9 cellular contexts compared by ENCODE assay signal in the genomic region with DNA sequence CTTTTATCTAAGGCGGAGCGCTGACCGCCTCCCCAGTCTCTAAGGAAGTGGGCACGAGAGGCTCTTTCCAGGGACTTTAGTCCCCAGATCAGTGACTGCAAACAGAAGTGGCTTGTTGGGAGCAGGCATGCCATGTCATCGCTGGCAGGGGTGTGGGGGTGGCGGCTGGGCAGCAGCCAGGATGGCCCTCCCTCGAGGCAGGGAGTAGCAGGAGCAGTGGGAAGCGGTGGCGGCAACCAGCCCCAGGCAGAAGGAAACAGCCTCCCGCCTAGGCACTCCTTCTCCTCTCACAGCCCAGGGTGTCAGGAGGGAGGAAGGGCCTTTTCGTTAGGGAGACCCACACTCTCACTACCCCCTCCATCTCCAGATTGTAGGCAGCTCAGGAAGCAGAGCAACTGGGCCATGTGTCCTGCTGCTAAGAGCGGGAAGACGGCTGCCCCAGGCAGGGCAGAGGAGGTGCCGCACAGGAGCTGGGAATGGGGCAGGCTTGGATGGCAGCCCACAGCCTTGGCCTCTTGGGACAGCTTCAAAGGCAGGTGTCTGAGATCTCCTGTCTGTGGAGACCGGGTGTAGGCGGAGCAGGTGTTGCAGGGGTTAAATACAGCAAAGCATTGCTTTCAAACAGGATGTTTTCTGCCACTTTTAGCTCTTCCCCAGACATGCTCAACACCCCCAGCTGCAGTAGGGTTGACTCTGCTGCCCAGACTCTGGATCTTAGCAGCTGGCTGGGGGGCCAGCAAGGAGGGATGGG. TPM values are rescaled to one million over a fixed set of nuclear protein-coding genes. Genes with fewer than 3 reads are reported as not detected.
DNase-seq lines count a peak whose midpoint lies in the region; ATAC-seq and TF ChIP-seq lines count a peak whose summit lies in the region.
"Had no signal": no experiment of that assay in that cellular context is flagged by ENCODE, and none has a peak within 500 bp of the region (broad histone marks: within the 10 kb centered on the region; RNA-seq: fewer than 3 reads in every experiment).

No MANE protein-coding gene starts in this region.

- no peaks in the 10 kb centered on the region for H3K27me3 ChIP-seq in RWPE2 (ENCODE audit: insufficient read depth, poor library complexity, severe bottlenecking)
- no peaks in the 10 kb centered on the region for H3K27me3 ChIP-seq in duodenal mucosa (ENCODE audit: control insufficient read depth in 1 of 2, insufficient read depth in 2 of 2, low read length in 2 of 2)
- no peaks in the 10 kb centered on the region for H3K27me3 ChIP-seq in thyroid gland

- intact Hi-C loops in thyroid gland (cut with DNase I): no loop called here

- ATAC-seq in HG02943 (IDR thresholded peaks at IDR 0.05; ENCODE audit: low read depth, unreplicated experiment) (peak; percentile 83), RWPE2 (ENCODE audit: low read depth) (no peak)

- H3K27ac ChIP-seq in RWPE2 (ENCODE audit: poor library complexity, severe bottlenecking): peak overlapping the region; percentile 72
- peak overlapping the region; percentile 46 for H3K27ac ChIP-seq in duodenal mucosa (ENCODE audit: low read depth, low read length)
- H3K27ac ChIP-seq in thyroid gland: peak overlapping the region in 2 of 3 donors; percentile 32 to 54

- H3K4me1 ChIP-seq in RWPE2 (ENCODE audit: insufficient read depth, poor library complexity, severe bottlenecking) (peaks cover 34% of the 10 kb centered on the region), duodenal mucosa (ENCODE audit: control insufficient read depth in 1 of 2, insufficient read depth in 2 of 2, low read length in 2 of 2) (peaks cover 58 to 75% of the 10 kb centered on the region in 2 donors), thyroid gland (peaks cover 0 to 29% of the 10 kb centered on the region in 2 donors)

- TF ChIP-seq CTCF in RWPE2 (IDR thresholded peaks at IDR 0.05; ENCODE audit: poor library complexity, severe bottlenecking) (no peak), thyroid gland (IDR thresholded peaks at IDR 0.05) (no peak)

- H3K36me3 ChIP-seq in RWPE2 (ENCODE audit: low read depth): peaks cover 15% of the 10 kb centered on the region
- peaks cover 16 to 28% of the 10 kb centered on the region in 2 donors for H3K36me3 ChIP-seq in duodenal mucosa (ENCODE audit: control insufficient read depth in 1 of 2, insufficient read depth in 2 of 2, low read length in 2 of 2)
- H3K36me3 ChIP-seq in thyroid gland: no peaks in the 10 kb centered on the region

- H3K4me3 ChIP-seq in RWPE2 (ENCODE audit: severe bottlenecking) (no peak overlapping the region), duodenal mucosa (ENCODE audit: low read depth in 1 of 2, low read length in 2 of 2) (peak overlapping the region; percentile 57 to 66), thyroid gland (replicated peaks in 1 of 3) (peak overlapping the region in 1 of 3 donors; percentile 5)

- peak overlapping the region; percentile 50 to 65 for H3K9ac ChIP-seq in duodenal mucosa (ENCODE audit: low read depth in 1 of 2, low read length in 2 of 2)

- WGBS in thyroid gland, 2 donors: 24 to 40% methylated on average over 9 to 16 of the region's 16 CpGs

- H3K9me3 ChIP-seq in RWPE2 (ENCODE audit: severe bottlenecking): no peaks in the 10 kb centered on the region
- H3K9me3 ChIP-seq in duodenal mucosa (ENCODE audit: control insufficient read depth in 1 of 2, low read length in 2 of 2): no peaks in the 10 kb centered on the region
- H3K9me3 ChIP-seq in thyroid gland: no peaks in the 10 kb centered on the region

- peak; percentile 62 for DNase-seq in stimulated activated CD4-positive, alpha-beta T cell treated with anti-CD3 and anti-CD28 coated beads, Interleukin-15, amount 100 ng/mL, for 24 hours
- no peak for DNase-seq in stimulated activated CD4-positive, alpha-beta T cell treated with anti-CD3 and anti-CD28 coated beads, Interleukin-2, amount 100 ng/mL, for 48 hours
- DNase-seq in RWPE2 (ENCODE audit: low spot score) (peak; percentile 45), thyroid gland (peak; percentile 89 to 91), NCI-H1694 treated with DMSO at 0.1 percent for 48 hours (lab: John Stamatoyannopoulos, UW) (no peak), DMS53 treated with DMSO at 0.1 percent for 48 hours (lab: John Stamatoyannopoulos, UW; ENCODE audit: unreplicated experiment) (no peak)

- peak in 1 of 2 donors; percentile 36 for TF ChIP-seq POLR2A in thyroid gland (IDR thresholded peaks at IDR 0.05)

RNA-seq across cellular contexts. Expression of gene VDR, which starts 21.8 kb away (rescaled TPM):
- 1 to 10 TPM; 3.5 to 5.2 (median 3.9) TPM for total RNA-seq in thyroid gland
- total RNA-seq: temporal lobe had no signal

Comparison
In these comparisons a context has a peak if more than half of its experiments do, and no peak if none do; other contexts are left out.
1. DNase-seq: peak in stimulated activated CD4-positive, alpha-beta T cell treated with anti-CD3 and anti-CD28 coated beads, Interleukin-15, amount 100 ng/mL, for 24 hours (single experiment), RWPE2 (single experiment) and thyroid gland (2 of 2); none in stimulated activated CD4-positive, alpha-beta T cell treated with anti-CD3 and anti-CD28 coated beads, Interleukin-2, amount 100 ng/mL, for 48 hours (0 of 2), NCI-H1694 treated with DMSO at 0.1 percent for 48 hours (single experiment) and DMS53 treated with DMSO at 0.1 percent for 48 hours (single experiment).
2. Peak in every context shown above with its lines, with median percentiles within 50 percentile points of each other: H3K27ac ChIP-seq.